Comparison of ENCODE assay signal across 13 cellular contexts in the genomic region with DNA sequence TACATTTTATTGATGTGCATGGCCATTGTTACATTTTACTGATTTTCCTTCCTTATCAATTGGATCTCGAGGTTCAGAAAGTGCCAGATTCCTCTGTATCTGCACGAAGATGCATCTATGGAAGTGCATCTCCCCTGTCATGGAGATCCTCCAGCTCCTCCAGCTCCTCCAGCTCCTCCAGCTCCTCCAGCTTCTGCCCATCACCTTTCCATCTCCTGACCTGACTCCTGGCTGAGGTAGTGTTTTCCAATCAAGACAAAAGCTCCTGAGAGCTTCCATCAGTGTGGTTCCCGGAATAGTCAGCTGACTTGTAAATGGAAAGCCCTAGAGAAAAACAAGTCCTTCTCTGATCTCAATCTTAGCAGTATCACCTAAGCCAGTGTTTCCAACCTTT.
DNase-seq lines count a peak whose midpoint lies in the region; ATAC-seq lines count a peak whose summit lies in the region.
"Had no signal": no experiment of that assay in that cellular context is flagged by ENCODE, and none has a peak within 500 bp of the region (broad histone marks: within the 10 kb centered on the region; RNA-seq: fewer than 3 reads in every experiment).

No MANE protein-coding gene starts in this region.

- no peaks in the 10 kb centered on the region for H3K27me3 ChIP-seq in thymus (ENCODE audit: control insufficient read depth, insufficient read depth)
- H3K27me3 ChIP-seq: ovary had no signal

- no peaks in the 10 kb centered on the region for H3K9me3 Mint-ChIP-seq in activated naive CD4-positive, alpha-beta T cell treated with anti-CD3 and anti-CD28 coated beads, Interleukin-2, amount 10 ng/mL, durations not matched to agents 7 days and 5 days
- no peaks in the 10 kb centered on the region for H3K9me3 Mint-ChIP-seq in T-helper 1 cell treated with Interleukin-12 subunit alpha and Interleukin-12 subunit beta and Interleukin-4 antibody, amounts not matched to agents 30 μg/mL and 1 μg/mL, for 36 hours
- no peaks in the 10 kb centered on the region for H3K9me3 Mint-ChIP-seq in immature natural killer cell

- H3K36me3 ChIP-seq in thymus (ENCODE audit: control insufficient read depth, insufficient read depth): no peaks in the 10 kb centered on the region
- H3K36me3 ChIP-seq: HAP-1, ovary had no signal

- CTCF ChIA-PET in activated naive CD4-positive, alpha-beta T cell treated with anti-CD3 and anti-CD28 coated beads, Interleukin-2, amount 10 ng/mL, durations not matched to agents 7 days and 5 days (lab: Charles Lee): interaction anchor here (0.7 to 1.3 kb wide), 4 partner anchors 10 to 64 kb away, joined by 3 read pairs; no protein-coding TSS in a partner anchor

- intact Hi-C loops in left colon (cut with DNase I, micrococcal nuclease): no loop called here

- H3K9me3 ChIP-seq in thymus (ENCODE audit: control insufficient read depth): no peaks in the 10 kb centered on the region
- H3K9me3 ChIP-seq: HAP-1, ovary, SK-N-SH had no signal

- peaks cover 15% of the 10 kb centered on the region for H3K4me1 ChIP-seq in thymus (ENCODE audit: control insufficient read depth, insufficient read depth, low read length)
- H3K4me1 ChIP-seq: HAP-1 had no signal

- H3K4me3 Mint-ChIP-seq in activated naive CD4-positive, alpha-beta T cell treated with anti-CD3 and anti-CD28 coated beads, Interleukin-2, amount 10 ng/mL, durations not matched to agents 7 days and 5 days: peak overlapping the region; percentile 33
- peak overlapping the region; percentile 54 for H3K4me3 Mint-ChIP-seq in T-helper 1 cell treated with Interleukin-12 subunit alpha and Interleukin-12 subunit beta and Interleukin-4 antibody, amounts not matched to agents 30 μg/mL and 1 μg/mL, for 36 hours
- peak overlapping the region in 2 of 5 donors; percentile 50 to 58 for H3K4me3 Mint-ChIP-seq in immature natural killer cell

- H3K4me1 Mint-ChIP-seq in activated naive CD4-positive, alpha-beta T cell treated with anti-CD3 and anti-CD28 coated beads, Interleukin-2, amount 10 ng/mL, durations not matched to agents 7 days and 5 days: peaks cover 56% of the 10 kb centered on the region
- peaks cover 37% of the 10 kb centered on the region for H3K4me1 Mint-ChIP-seq in T-helper 1 cell treated with Interleukin-12 subunit alpha and Interleukin-12 subunit beta and Interleukin-4 antibody, amounts not matched to agents 30 μg/mL and 1 μg/mL, for 36 hours (ENCODE audit: low read depth)
- peaks cover 28 to 36% of the 10 kb centered on the region in 2 donors for H3K4me1 Mint-ChIP-seq in immature natural killer cell

- H3K36me3 Mint-ChIP-seq in activated naive CD4-positive, alpha-beta T cell treated with anti-CD3 and anti-CD28 coated beads, Interleukin-2, amount 10 ng/mL, durations not matched to agents 7 days and 5 days: no peaks in the 10 kb centered on the region
- H3K36me3 Mint-ChIP-seq in T-helper 1 cell treated with Interleukin-12 subunit alpha and Interleukin-12 subunit beta and Interleukin-4 antibody, amounts not matched to agents 30 μg/mL and 1 μg/mL, for 36 hours (ENCODE audit: low read depth): no peaks in the 10 kb centered on the region
- H3K36me3 Mint-ChIP-seq in immature natural killer cell: no peaks in the 10 kb centered on the region

- peak; percentile 25 for DNase-seq in activated naive CD4-positive, alpha-beta T cell treated with anti-CD3 and anti-CD28 coated beads, Interleukin-2, amount 10 ng/mL, durations not matched to agents 7 days and 5 days
- DNase-seq in activated naive CD4-positive, alpha-beta T cell treated with anti-CD3 and anti-CD28 coated beads, Interleukin-2, amount 50 U/mL, for 16 hours: no peak
- DNase-seq in immature natural killer cell (no peak), left colon (no peak), NOMO-1 treated with DMSO at 0.1 percent for 48 hours (lab: John Stamatoyannopoulos, UW; ENCODE audit: unreplicated experiment) (no peak)
- DNase-seq in stimulated activated CD4-positive, alpha-beta T cell treated with anti-CD3 and anti-CD28 coated beads, Interleukin-1b, Interleukin-23, amount 100 ng/mL, for 48 hours: no peak
- DNase-seq: activated CD4-positive, CD25-positive, alpha-beta regulatory T cell; ovary; SK-N-SH; stimulated activated CD8-positive, alpha-beta memory T cell treated with anti-CD3 and anti-CD28 coated beads, Interleukin-4, amount 100 ng/mL, for 48 hours had no signal

- no peaks in the 10 kb centered on the region for H3K27me3 Mint-ChIP-seq in activated naive CD4-positive, alpha-beta T cell treated with anti-CD3 and anti-CD28 coated beads, Interleukin-2, amount 10 ng/mL, durations not matched to agents 7 days and 5 days
- H3K27me3 Mint-ChIP-seq in T-helper 1 cell treated with Interleukin-12 subunit alpha and Interleukin-12 subunit beta and Interleukin-4 antibody, amounts not matched to agents 30 μg/mL and 1 μg/mL, for 36 hours (ENCODE audit: low read depth): no peaks in the 10 kb centered on the region
- H3K27me3 Mint-ChIP-seq in immature natural killer cell (ENCODE audit: low read depth in 3 of 3): peaks cover 0 to 7% (median 2%) of the 10 kb centered on the region in 3 donors

- WGBS in thymus: 71% methylated on average over 3 of the region's 3 CpGs

- H3K27ac ChIP-seq in thymus (ENCODE audit: low read depth): peak overlapping the region; percentile 58
- H3K27ac ChIP-seq: ovary had no signal

- ATAC-seq in left colon: no peak

- H3K4me3 ChIP-seq in thymus (ENCODE audit: low read length): no peak overlapping the region
- H3K4me3 ChIP-seq: HAP-1, ovary had no signal

- H3K27ac Mint-ChIP-seq in activated naive CD4-positive, alpha-beta T cell treated with anti-CD3 and anti-CD28 coated beads, Interleukin-2, amount 10 ng/mL, durations not matched to agents 7 days and 5 days: peak overlapping the region; percentile 79
- H3K27ac Mint-ChIP-seq in T-helper 1 cell treated with Interleukin-12 subunit alpha and Interleukin-12 subunit beta and Interleukin-4 antibody, amounts not matched to agents 30 μg/mL and 1 μg/mL, for 36 hours: peak overlapping the region; percentile 82
- H3K27ac Mint-ChIP-seq in immature natural killer cell: peak overlapping the region; percentile 73 to 90 (median 84)
